Comparison of ENCODE assay signal across 1 cellular context in genomic region chr15:75843618-75844610, GRCh38.
TF ChIP-seq lines count a peak whose summit lies in the region.

No MANE protein-coding gene starts in this region.

TF ChIP-seq in SK-N-SH, 30 proteins besides CTCF, POLR2A, EP300 and RAD21:
- TF ChIP-seq MAX (IDR thresholded peaks at IDR 0.05; ENCODE audit: low read depth) (peak; percentile 33), ELF1 (IDR thresholded peaks at IDR 0.05) (no peak), JUND (IDR thresholded peaks at IDR 0.05) (no peak), TEAD4 (IDR thresholded peaks at IDR 0.05; ENCODE audit: borderline replicate concordance, insufficient read depth) (peak; percentile 24; the same call in 1 of the 2 replicates), POLR2AphosphoS5 (IDR thresholded peaks at IDR 0.05; ENCODE audit: low read depth, low read length) (peak; percentile 45), YY1 (IDR thresholded peaks at IDR 0.05; ENCODE audit: low read depth) (0 out of 2 replicates have a peak, but pooled peaks have one; percentile 9), GATA2 (CRISPR knock-in tag; IDR thresholded peaks at IDR 0.05) (no peak), MXI1 (IDR thresholded peaks at IDR 0.05; ENCODE audit: low read depth, low read length) (peak; percentile 34; the same call in 1 of the 2 replicates)
